In the genomic region with DNA sequence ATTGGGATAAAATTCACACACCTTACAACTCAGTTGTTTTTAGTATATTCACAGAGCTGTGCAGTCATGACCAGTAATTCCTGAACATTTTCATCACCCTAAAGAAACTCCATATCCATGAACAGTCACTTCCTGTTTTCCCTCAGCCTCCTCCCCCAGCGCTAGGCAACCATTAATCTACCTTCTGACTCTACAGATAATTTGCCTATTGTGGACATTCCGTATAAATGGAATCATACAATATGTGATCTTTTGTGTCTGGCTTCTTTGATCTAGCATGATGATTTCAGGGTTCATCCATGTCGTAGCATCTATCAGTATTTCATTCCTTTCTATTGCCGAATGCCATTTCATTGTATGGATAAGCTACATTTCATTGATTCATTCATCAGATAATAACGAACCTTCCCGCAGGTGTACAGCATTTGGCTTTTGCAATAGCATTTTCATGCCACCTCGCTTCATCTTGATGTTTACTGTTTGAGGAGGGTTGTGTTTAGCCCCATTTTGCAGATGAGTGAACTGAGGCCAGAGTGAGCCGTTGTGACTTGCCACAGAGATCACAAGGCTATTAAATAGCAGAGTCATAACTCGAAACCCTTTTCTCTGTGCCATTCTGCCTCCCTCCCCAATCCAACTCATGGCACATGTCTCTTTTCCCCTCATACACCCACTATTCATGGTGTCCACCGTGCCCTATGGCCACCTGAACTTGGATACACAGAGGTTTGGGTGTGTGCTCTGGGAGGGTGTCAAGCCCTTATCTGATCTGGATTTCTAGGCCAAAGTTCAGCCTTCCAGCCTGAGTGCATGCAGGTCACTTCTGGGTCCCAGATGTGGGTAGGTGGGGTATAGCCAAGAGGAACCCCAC, we compare ENCODE assay signal across 9 cellular contexts. TPM values are rescaled to one million over a fixed set of nuclear protein-coding genes. Genes with fewer than 3 reads are reported as not detected.
DNase-seq lines count a peak whose midpoint lies in the region; TF ChIP-seq lines count a peak whose summit lies in the region.
"Had no signal": no experiment of that assay in that cellular context is flagged by ENCODE, and none has a peak within 500 bp of the region (broad histone marks: within the 10 kb centered on the region; RNA-seq: fewer than 3 reads in every experiment).

No MANE protein-coding gene starts in this region.

- peaks cover 30% of the 10 kb centered on the region for H3K4me1 ChIP-seq in skeletal muscle satellite cell (ENCODE audit: control insufficient read depth, insufficient read depth, low read length)

- DNase-seq in GM13977 (ENCODE audit: low spot score) (peak; percentile 2), RPMI7951 (ENCODE audit: low read depth) (peak; percentile 37), fibroblast of pulmonary artery (ENCODE audit: low read depth) (peak; percentile 86), NCI-H146 (lab: John Stamatoyannopoulos, UW) (no peak), NCI-H1694 treated with DMSO at 0.1 percent for 48 hours (lab: John Stamatoyannopoulos, UW) (no peak)
- no peak for DNase-seq in stimulated activated CD4-positive, alpha-beta T cell treated with anti-CD3 and anti-CD28 coated beads, Interleukin-15, amount 100 ng/mL, for 24 hours
- DNase-seq: Kasumi-1, left lung had no signal

- no peaks in the 10 kb centered on the region for H3K9me3 ChIP-seq in skeletal muscle satellite cell (replicated peaks; ENCODE audit: low read length)
- H3K9me3 ChIP-seq: left lung had no signal

- H3K9ac ChIP-seq in skeletal muscle satellite cell (ENCODE audit: low read depth, low read length) = no peak overlapping the region

- no peak overlapping the region for H3K4me3 ChIP-seq in fibroblast of pulmonary artery (replicated peaks; ENCODE audit: low read depth, low read length)
- no peak overlapping the region for H3K4me3 ChIP-seq in skeletal muscle satellite cell (ENCODE audit: low read length)
- H3K4me3 ChIP-seq: left lung had no signal

- H3K4me2 ChIP-seq in skeletal muscle satellite cell (ENCODE audit: low read length) = peak overlapping the region; percentile 0

- H3K36me3 ChIP-seq in skeletal muscle satellite cell (ENCODE audit: insufficient read depth, low read length) = no peaks in the 10 kb centered on the region
- H3K36me3 ChIP-seq: left lung had no signal

- TF ChIP-seq CTCF in GM13977 (IDR thresholded peaks at IDR 0.05; ENCODE audit: extremely low read depth, insufficient read depth, missing control alignments) (no peak), fibroblast of pulmonary artery (IDR thresholded peaks at IDR 0.05; ENCODE audit: low read length, missing control alignments) (no peak)

- no peaks in the 10 kb centered on the region for H3K27me3 ChIP-seq in skeletal muscle satellite cell (ENCODE audit: control insufficient read depth, insufficient read depth, low read length)
- H3K27me3 ChIP-seq: left lung had no signal

- in situ Hi-C loops in GM13977 (cut with MboI; ENCODE audit: low pct_unique_long_range_greater_than_20kb, low sequenced_read_pairs, unreplicated experiment) = no loop called here

RNA-seq across cellular contexts. Expression of a gene that starts 11.1 kb away (rescaled TPM):
- total RNA-seq in RPMI7951 (2014; rRNA removed; shearing (Covaris generic)) = 260 and 282 TPM in 2 replicates
- 248 and 329 TPM in 2 replicates for total RNA-seq in skeletal muscle satellite cell (2012; rRNA removed)

Comparison
In these comparisons a context has a peak if more than half of its experiments do, and no peak if none do; other contexts are left out.
1. DNase-seq: peak in GM13977 (single experiment), RPMI7951 (single experiment) and fibroblast of pulmonary artery (single experiment); none in NCI-H146 (single experiment), stimulated activated CD4-positive, alpha-beta T cell treated with anti-CD3 and anti-CD28 coated beads, Interleukin-15, amount 100 ng/mL, for 24 hours (single experiment) and NCI-H1694 treated with DMSO at 0.1 percent for 48 hours (single experiment).